13 cellular contexts compared by ENCODE assay signal in the genomic region with DNA sequence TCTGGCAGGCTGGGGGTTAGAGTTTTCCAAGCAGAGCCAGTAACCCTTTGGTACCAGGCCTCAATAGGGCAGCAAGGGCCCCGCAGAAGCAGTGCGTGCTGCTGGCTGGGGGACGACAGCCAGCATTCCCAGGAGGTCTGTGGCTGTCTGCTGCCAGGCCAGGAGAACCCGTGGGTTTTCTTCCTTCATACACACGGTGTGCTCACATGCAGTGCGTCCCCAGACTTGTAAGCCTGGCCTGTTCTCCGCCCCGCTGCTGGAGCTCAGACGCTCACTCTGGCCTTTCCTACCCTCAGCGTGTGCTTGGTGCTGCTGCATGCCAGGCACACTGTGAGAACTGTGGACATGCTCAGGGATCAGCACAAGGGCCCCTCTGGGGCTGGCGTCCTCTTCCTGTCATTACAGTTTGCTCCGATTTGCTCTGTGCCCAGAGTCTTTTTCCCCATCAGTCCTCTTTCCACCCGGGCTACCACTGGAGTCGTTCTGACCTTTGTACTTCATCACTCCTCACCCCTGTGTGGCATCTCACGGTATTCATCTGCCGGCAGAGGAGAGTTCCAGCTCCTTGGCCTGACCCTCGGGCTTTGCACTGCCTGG.
DNase-seq lines count a peak whose midpoint lies in the region; TF ChIP-seq lines count a peak whose summit lies in the region.
"Had no signal": no experiment of that assay in that cellular context is flagged by ENCODE, and none has a peak within 500 bp of the region (broad histone marks: within the 10 kb centered on the region; RNA-seq: fewer than 3 reads in every experiment).

No MANE protein-coding gene starts in this region.

- H2AFZ ChIP-seq in H9 (ENCODE audit: low read length): no peak overlapping the region

- no peak overlapping the region for H4K91ac ChIP-seq in H9 (ENCODE audit: insufficient read length, low read depth, low read length)

- DNase-seq in CD14-positive monocyte (ENCODE audit: low spot score) (peak; percentile 40), H9 (peak; percentile 23), ecto neural progenitor cell (ENCODE audit: low spot score) (peak; percentile 43), prostate gland (ENCODE audit: low spot score) (no peak), NCI-H1436 treated with DMSO at 0.1 percent for 48 hours (lab: John Stamatoyannopoulos, UW) (no peak), DMS153 treated with DMSO at 0.1 percent for 48 hours (lab: John Stamatoyannopoulos, UW; ENCODE audit: unreplicated experiment) (no peak)
- no peak for DNase-seq in stimulated activated CD4-positive, alpha-beta T cell treated with anti-CD3 and anti-CD28 coated beads, Interleukin-4, amount 100 ng/mL, for 4 hours
- DNase-seq: GDM1, NCI-H2029 treated with DMSO at 0.1 percent for 48 hours, occipital lobe had no signal

- H3K4me2 ChIP-seq in H9 (ENCODE audit: insufficient read depth, insufficient read length, low read length): no peak overlapping the region

- H2BK20ac ChIP-seq in H9 (ENCODE audit: low read depth, low read length, poor library complexity, severe bottlenecking): no peak overlapping the region

- intact Hi-C loops in CD14-positive monocyte (cut with micrococcal nuclease) (no loop called here), prostate gland (cut with DNase I) (no loop called here)

- peaks cover 0 to 2% (median 0%) of the 10 kb centered on the region in 3 donors for H3K27me3 Mint-ChIP-seq in CD14-positive monocyte (ENCODE audit: low read depth in 3 of 3)
- no peaks in the 10 kb centered on the region; the same call in none of the 2 replicates for H3K27me3 Mint-ChIP-seq in H9 (ENCODE audit: low read depth)
- H3K27me3 Mint-ChIP-seq: memory B cell had no signal

- H3K4me3 Mint-ChIP-seq in CD14-positive monocyte (peak overlapping the region in 1 of 2 donors; percentile 13), H9 (no peak overlapping the region)
- H3K4me3 Mint-ChIP-seq: memory B cell had no signal

- H3K9ac ChIP-seq in H9 (ENCODE audit: extremely low read depth, insufficient read length, low read length): no peak overlapping the region

- no peaks in the 10 kb centered on the region for H3K79me2 ChIP-seq in H9 (ENCODE audit: insufficient read depth, low read length)

- H3K4me1 Mint-ChIP-seq in CD14-positive monocyte: no peaks in the 10 kb centered on the region
- peaks cover 2 to 6% of the 10 kb centered on the region in 2 experiments; a peak in 2 of 4 replicates for H3K4me1 Mint-ChIP-seq in H9
- H3K4me1 Mint-ChIP-seq: memory B cell had no signal

- H3K27ac Mint-ChIP-seq in CD14-positive monocyte: no peak overlapping the region
- peak overlapping the region in 2 of 3 experiments; percentile 49 to 66; a peak in 2 of 7 replicates for H3K27ac Mint-ChIP-seq in H9
- H3K27ac Mint-ChIP-seq: memory B cell had no signal

- H3K23me2 ChIP-seq in H9 (ENCODE audit: insufficient read length, low read depth, low read length, poor library complexity, severe bottlenecking): no peaks in the 10 kb centered on the region

- H3K27me3 ChIP-seq in H9 (ENCODE audit: insufficient read depth, low read length): no peaks in the 10 kb centered on the region
- no peaks in the 10 kb centered on the region for H3K27me3 ChIP-seq in prostate gland (replicated peaks; ENCODE audit: insufficient read depth)
- H3K27me3 ChIP-seq: gastroesophageal sphincter had no signal

- WGBS in H9 (ENCODE audit: extremely low coverage, insufficient read length, low lambda C conversion rate): no CpG with 5 or more reads among the region's 17 CpGs
- 64% methylated on average over 15 of the region's 17 CpGs for WGBS in prostate gland

- peaks cover 2% of the 10 kb centered on the region for H4K20me1 ChIP-seq in H9 (ENCODE audit: control insufficient read depth, insufficient read depth, insufficient read length)

- no peaks in the 10 kb centered on the region for H3K79me1 ChIP-seq in H9 (ENCODE audit: insufficient read depth, low read depth, low read length, poor library complexity, severe bottlenecking)

- H3K27ac ChIP-seq in H9 (ENCODE audit: insufficient read length, low read depth, low read length) (no peak overlapping the region), prostate gland (peak overlapping the region; percentile 12 to 24)
- H3K27ac ChIP-seq: gastroesophageal sphincter had no signal

- no peak for TF ChIP-seq POLR2A in prostate gland (IDR thresholded peaks at IDR 0.05)

- H3K23ac ChIP-seq in H9 (ENCODE audit: insufficient read length, low read depth, low read length): no peak overlapping the region

- no peaks in the 10 kb centered on the region for H3K36me3 ChIP-seq in prostate gland

- H4K8ac ChIP-seq in H9 (replicated peaks; ENCODE audit: insufficient read length, low read depth, low read length): no peak overlapping the region

- H3K56ac ChIP-seq in H9 (ENCODE audit: insufficient read length, low read depth, low read length): no peak overlapping the region

- H3K36me3 Mint-ChIP-seq in CD14-positive monocyte: peaks cover 22 to 28% of the 10 kb centered on the region in 2 donors
- H3K36me3 Mint-ChIP-seq in H9 (ENCODE audit: insufficient read depth in 1 of 3, low read depth in 3 of 3): no peaks in the 10 kb centered on the region; a peak in 1 of 7 replicates

- no peak overlapping the region for H3K4ac ChIP-seq in H9 (ENCODE audit: low read depth, low read length)

- H2AK5ac ChIP-seq in H9 (ENCODE audit: insufficient read length, low read length): no peak overlapping the region

- no peak overlapping the region for H2BK15ac ChIP-seq in H9 (ENCODE audit: low read depth, low read length)

- H3K18ac ChIP-seq in H9 (ENCODE audit: insufficient read length, low read depth, low read length): no peak overlapping the region

- H3K9me3 ChIP-seq in H9 (ENCODE audit: control insufficient read depth, low read depth, low read length) (no peaks in the 10 kb centered on the region), prostate gland (no peaks in the 10 kb centered on the region)
- H3K9me3 ChIP-seq: gastroesophageal sphincter had no signal

- H2BK12ac ChIP-seq in H9 (ENCODE audit: insufficient read length, low read depth, low read length): no peak overlapping the region

- H2BK120ac ChIP-seq in H9 (ENCODE audit: low read depth, low read length, poor library complexity, severe bottlenecking): no peak overlapping the region

- TF ChIP-seq CTCF in CD14-positive monocyte (IDR thresholded peaks at IDR 0.05) (no peak), H9 (conservative IDR thresholded peaks at IDR 0.05) (no peak), prostate gland (IDR thresholded peaks at IDR 0.05) (no peak)

- no peak overlapping the region for H2BK5ac ChIP-seq in H9 (ENCODE audit: insufficient read length, low read length)

- no peak overlapping the region for H3T11ph ChIP-seq in H9 (ENCODE audit: low read length)

- H3K9me3 Mint-ChIP-seq in CD14-positive monocyte (no peaks in the 10 kb centered on the region), H9 (no peaks in the 10 kb centered on the region)
- H3K9me3 Mint-ChIP-seq: memory B cell had no signal

- no peaks in the 10 kb centered on the region for H3K4me1 ChIP-seq in H9 (ENCODE audit: insufficient read depth, low read length)
- H3K4me1 ChIP-seq in prostate gland (replicated peaks): peaks cover 12% of the 10 kb centered on the region

- H4K5ac ChIP-seq in H9 (ENCODE audit: insufficient read length, low read depth, low read length): no peak overlapping the region

- no peak overlapping the region for H3K4me3 ChIP-seq in prostate gland
- H3K4me3 ChIP-seq: gastroesophageal sphincter, skin epidermis had no signal

- H3K14ac ChIP-seq in H9 (ENCODE audit: insufficient read depth, low read length): no peak overlapping the region; the same call in 1 of the 2 replicates

Comparison
In these comparisons a context has a peak if more than half of its experiments do, and no peak if none do; other contexts are left out.
1. DNase-seq: peak in CD14-positive monocyte (single experiment), H9 (single experiment) and ecto neural progenitor cell (single experiment); none in prostate gland (single experiment), NCI-H1436 treated with DMSO at 0.1 percent for 48 hours (single experiment), DMS153 treated with DMSO at 0.1 percent for 48 hours (single experiment) and stimulated activated CD4-positive, alpha-beta T cell treated with anti-CD3 and anti-CD28 coated beads, Interleukin-4, amount 100 ng/mL, for 4 hours (0 of 2).
2. H3K27ac Mint-ChIP-seq: peak in H9 (2 of 3); none in CD14-positive monocyte (0 of 7).